ENCODE assay signal across 12 cellular contexts in the genomic region with DNA sequence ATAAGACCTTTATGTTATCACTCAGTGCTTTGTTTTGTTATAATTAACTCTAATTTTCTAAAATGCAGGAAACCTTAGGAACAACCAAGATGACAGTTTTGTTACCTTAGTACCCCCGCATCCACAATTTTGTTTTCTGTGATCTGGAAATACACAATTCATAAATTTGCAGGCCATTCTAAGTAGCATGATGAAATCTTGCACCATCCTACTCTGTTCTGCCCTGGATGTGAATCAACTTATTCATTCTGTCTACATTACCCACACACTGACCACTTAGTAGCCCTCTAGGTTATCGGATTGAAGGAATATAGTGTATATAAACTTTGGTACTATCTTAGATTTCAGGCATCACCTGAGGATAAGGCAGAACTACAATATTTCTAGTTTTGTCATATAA.
DNase-seq lines count a peak whose midpoint lies in the region; TF ChIP-seq lines count a peak whose summit lies in the region.
"Had no signal": no experiment of that assay in that cellular context is flagged by ENCODE, and none has a peak within 500 bp of the region (broad histone marks: within the 10 kb centered on the region; RNA-seq: fewer than 3 reads in every experiment).

No MANE protein-coding gene starts in this region.

- H3K4me3 ChIP-seq in SK-N-MC, result no peak overlapping the region
- no peak overlapping the region for H3K4me3 ChIP-seq in fibroblast of the aortic adventitia (ENCODE audit: low read depth, low read length)
- H3K4me3 ChIP-seq in smooth muscle cell, result no peak overlapping the region
- no peak overlapping the region for H3K4me3 ChIP-seq in left ventricle myocardium inferior
- H3K4me3 ChIP-seq: BLaER1 treated with 17β-estradiol and CSF1 and Interleukin-3, amounts not matched to agents 10 nM and 100 nM had no signal

- peak overlapping the region; percentile 90 for H3K27ac Mint-ChIP-seq in Calu3 (ENCODE audit: unreplicated experiment)
- H3K27ac Mint-ChIP-seq: CD4-positive, CD25-positive, alpha-beta regulatory T cell had no signal

- H2AFZ ChIP-seq in smooth muscle cell (ENCODE audit: low read depth), result no peak overlapping the region

- H3K4me1 ChIP-seq in smooth muscle cell (ENCODE audit: low read depth), result no peaks in the 10 kb centered on the region
- H3K4me1 ChIP-seq in left ventricle myocardium inferior, result no peaks in the 10 kb centered on the region
- H3K4me1 ChIP-seq: BLaER1 treated with 17β-estradiol and CSF1 and Interleukin-3, amounts not matched to agents 10 nM and 100 nM had no signal

- intact Hi-C loops in Calu3 (cut with micrococcal nuclease; ENCODE audit: unreplicated experiment), result loop anchor here (5.0 to 10.0 kb wide), 4 partner anchors 130 to 403 kb away; no protein-coding TSS in a partner anchor
- intact Hi-C loops in left ventricle myocardium inferior (cut with micrococcal nuclease), result no loop called here

- peaks cover 48% of the 10 kb centered on the region for H3K4me1 Mint-ChIP-seq in Calu3 (ENCODE audit: low read depth, unreplicated experiment)
- H3K4me1 Mint-ChIP-seq: CD4-positive, CD25-positive, alpha-beta regulatory T cell had no signal

- H3K9me3 ChIP-seq in SK-N-MC (ENCODE audit: low read depth, low read length) (no peaks in the 10 kb centered on the region), smooth muscle cell (replicated peaks; ENCODE audit: low read depth) (no peaks in the 10 kb centered on the region), left ventricle myocardium inferior (replicated peaks) (no peaks in the 10 kb centered on the region)
- H3K9me3 ChIP-seq: BLaER1 treated with 17β-estradiol and CSF1 and Interleukin-3, amounts not matched to agents 10 nM and 100 nM had no signal

- H3K4me3 Mint-ChIP-seq in Calu3 (ENCODE audit: low read depth, unreplicated experiment), result no peak overlapping the region
- H3K4me3 Mint-ChIP-seq: CD4-positive, CD25-positive, alpha-beta regulatory T cell had no signal

- WGBS in smooth muscle cell (ENCODE audit: low lambda C conversion rate), result 99% methylated on average over 2 of the region's 2 CpGs

- H3K36me3 Mint-ChIP-seq in Calu3 (ENCODE audit: insufficient read depth, unreplicated experiment), result peaks cover 9% of the 10 kb centered on the region
- H3K36me3 Mint-ChIP-seq: CD4-positive, CD25-positive, alpha-beta regulatory T cell had no signal

- H3F3A ChIP-seq in smooth muscle cell (ENCODE audit: low read depth), result no peaks in the 10 kb centered on the region

- H3K9me3 Mint-ChIP-seq in Calu3 (ENCODE audit: low read depth, unreplicated experiment), result no peaks in the 10 kb centered on the region
- H3K9me3 Mint-ChIP-seq: CD4-positive, CD25-positive, alpha-beta regulatory T cell had no signal

- no peaks in the 10 kb centered on the region for H3K79me2 ChIP-seq in smooth muscle cell (ENCODE audit: low read depth)

- H3K27ac ChIP-seq in SK-N-MC, result no peak overlapping the region
- peak overlapping the region; percentile 3 for H3K27ac ChIP-seq in smooth muscle cell (ENCODE audit: low read depth)
- H3K27ac ChIP-seq in left ventricle myocardium inferior (replicated peaks), result no peak overlapping the region
- H3K27ac ChIP-seq: BLaER1 treated with 17β-estradiol and CSF1 and Interleukin-3, amounts not matched to agents 10 nM and 100 nM had no signal

- no peak for TF ChIP-seq CTCF in Calu3 (IDR thresholded peaks at IDR 0.05; ENCODE audit: unreplicated experiment)
- TF ChIP-seq CTCF in fibroblast of the aortic adventitia (IDR thresholded peaks at IDR 0.05; ENCODE audit: insufficient read depth, low read length), result no peak
- TF ChIP-seq CTCF in smooth muscle cell (IDR thresholded peaks at IDR 0.05; ENCODE audit: borderline replicate concordance, insufficient read depth, poor library complexity, severe bottlenecking), result no peak
- TF ChIP-seq CTCF in left ventricle myocardium inferior (IDR thresholded peaks at IDR 0.05; ENCODE audit: borderline replicate concordance), result no peak

- H3K27me3 ChIP-seq in smooth muscle cell (ENCODE audit: low read depth) (no peaks in the 10 kb centered on the region), left ventricle myocardium inferior (ENCODE audit: low read depth) (no peaks in the 10 kb centered on the region)
- H3K27me3 ChIP-seq: BLaER1 treated with 17β-estradiol and CSF1 and Interleukin-3, amounts not matched to agents 10 nM and 100 nM had no signal

- BruUV-seq in Calu3 (replicated peaks; lab: Mats Ljungman, UMichigan), result no TSS peak

- no peaks in the 10 kb centered on the region for H3K27me3 Mint-ChIP-seq in Calu3 (ENCODE audit: unreplicated experiment)
- H3K27me3 Mint-ChIP-seq: CD4-positive, CD25-positive, alpha-beta regulatory T cell had no signal

- H3K9ac ChIP-seq in SK-N-MC (ENCODE audit: insufficient read length), result peak overlapping the region; percentile 35
- no peak overlapping the region for H3K9ac ChIP-seq in smooth muscle cell (ENCODE audit: low read depth)
- H3K9ac ChIP-seq: BLaER1 treated with 17β-estradiol and CSF1 and Interleukin-3, amounts not matched to agents 10 nM and 100 nM had no signal

- CTCF ChIA-PET in Calu3 (lab: Charles Lee), result interaction anchor here (0.5 to 1.4 kb wide), 5 partner anchors 11 to 1976 kb away, joined by 3 to 5 read pairs (median 4); no protein-coding TSS in a partner anchor

- no peaks in the 10 kb centered on the region for H4K20me1 ChIP-seq in smooth muscle cell (ENCODE audit: low read depth)
- H4K20me1 ChIP-seq: BLaER1 treated with 17β-estradiol and CSF1 and Interleukin-3, amounts not matched to agents 10 nM and 100 nM had no signal

- no peak overlapping the region for H3K4me2 ChIP-seq in smooth muscle cell
- H3K4me2 ChIP-seq: BLaER1 treated with 17β-estradiol and CSF1 and Interleukin-3, amounts not matched to agents 10 nM and 100 nM had no signal

- H3K36me3 ChIP-seq in SK-N-MC (ENCODE audit: insufficient read depth, low read length) (peaks cover 8% of the 10 kb centered on the region; the same call in 1 of the 2 replicates), smooth muscle cell (ENCODE audit: low read depth) (no peaks in the 10 kb centered on the region), left ventricle myocardium inferior (no peaks in the 10 kb centered on the region)
- H3K36me3 ChIP-seq: BLaER1 treated with 17β-estradiol and CSF1 and Interleukin-3, amounts not matched to agents 10 nM and 100 nM had no signal

- no peak for DNase-seq in Calu3
- no peak for DNase-seq in SK-N-MC (ENCODE audit: low read depth, low spot score)
- DNase-seq in fibroblast of the aortic adventitia (ENCODE audit: low read depth), result peak; percentile 27
- no peak for DNase-seq in smooth muscle cell (lab: John Stamatoyannopoulos, UW; ENCODE audit: unreplicated experiment)
- DNase-seq in retina, result no peak
- no peak for DNase-seq in left ventricle myocardium inferior
- DNase-seq in SW 1271 (lab: John Stamatoyannopoulos, UW), result no peak
- no peak for DNase-seq in activated naive CD4-positive, alpha-beta T cell treated with Interleukin-2 at 50 U/mL for 16 hours
- DNase-seq: CD4-positive, CD25-positive, alpha-beta regulatory T cell; DND-41; GDM1 had no signal
